Comparison of ENCODE assay signal across 18 cellular contexts in the genomic region with DNA sequence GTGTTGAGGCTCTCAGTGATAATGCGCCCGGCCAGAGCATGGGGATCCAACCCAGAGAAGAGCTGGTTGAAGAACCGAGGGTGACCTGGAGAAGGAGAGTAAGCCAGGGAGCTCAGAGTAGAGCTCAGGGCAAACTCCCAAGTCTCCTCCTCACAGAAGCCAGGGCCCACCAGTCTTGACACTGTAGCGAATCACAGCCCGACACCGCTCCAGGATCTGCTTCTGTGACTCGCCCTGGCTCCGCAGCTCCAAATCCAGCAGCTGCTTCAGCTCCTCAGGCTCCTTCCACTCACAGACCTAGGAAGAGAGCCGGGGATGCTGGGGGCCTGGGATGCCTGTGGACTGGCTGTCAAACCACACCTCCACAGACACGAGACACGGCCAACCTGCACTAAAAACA. TPM values are rescaled to one million over a fixed set of nuclear protein-coding genes. Genes with fewer than 3 reads are reported as not detected.
DNase-seq lines count a peak whose midpoint lies in the region; ATAC-seq and TF ChIP-seq lines count a peak whose summit lies in the region.
"Had no signal": no experiment of that assay in that cellular context is flagged by ENCODE, and none has a peak within 500 bp of the region (broad histone marks: within the 10 kb centered on the region; RNA-seq: fewer than 3 reads in every experiment).

No MANE protein-coding gene starts in this region.

- H3K36me3 ChIP-seq in uterus: no peaks in the 10 kb centered on the region
- H3K36me3 ChIP-seq: cardiac muscle cell had no signal

- H3K27me3 ChIP-seq in uterus: no peaks in the 10 kb centered on the region
- H3K27me3 ChIP-seq: cardiac muscle cell had no signal

- peak overlapping the region; percentile 59 for H3K27ac Mint-ChIP-seq in activated T-helper 17 cell treated with anti-CD3 and anti-CD28 coated beads, Interleukin-2, amount 50 U/mL, for 72 hours
- H3K27ac Mint-ChIP-seq: H9; stimulated activated naive B cell treated with anti-CD40 and anti-IgM and Interleukin-4, amounts not matched to agents 10 μg/mL and 1 μg/mL and 100 μg/mL, for 72 hours; type B pancreatic cell had no signal

- DNase-seq in activated CD8-positive, alpha-beta memory T cell treated with anti-CD3 and anti-CD28 coated beads for 24 hours: peak; percentile 49
- DNase-seq in activated CD8-positive, alpha-beta memory T cell treated with anti-CD3 and anti-CD28 coated beads, Interleukin-2, amount 50 U/mL, for 48 hours: no peak
- DNase-seq in fibroblast of the aortic adventitia (ENCODE audit: low read depth) (peak; percentile 68), uterus (peak; percentile 51 to 63), DMS 273 treated with DMSO at 0.1 percent for 48 hours (lab: John Stamatoyannopoulos, UW) (no peak)
- DNase-seq: activated naive CD4-positive, alpha-beta T cell; glutamatergic neuron; H9; kidney glomerular epithelial cell; mucosa of descending colon; NCI-H2227 treated with DMSO at 0.1 percent for 48 hours; stimulated activated CD4-positive, alpha-beta T cell treated with anti-CD3 and anti-CD28 coated beads, Interleukin-4, amount 100 ng/mL, for 4 hours; stimulated activated naive B cell treated with anti-CD40 and anti-IgM and Interleukin-4, amounts not matched to agents 10 μg/mL and 1 μg/mL and 100 μg/mL, for 72 hours had no signal

- no peaks in the 10 kb centered on the region for H3K27me3 Mint-ChIP-seq in activated T-helper 17 cell treated with anti-CD3 and anti-CD28 coated beads, Interleukin-2, amount 50 U/mL, for 72 hours
- H3K27me3 Mint-ChIP-seq: stimulated activated naive B cell treated with anti-CD40 and anti-IgM and Interleukin-4, amounts not matched to agents 10 μg/mL and 1 μg/mL and 100 μg/mL, for 72 hours; type B pancreatic cell had no signal

- no peak overlapping the region for H3K4me3 Mint-ChIP-seq in activated T-helper 17 cell treated with anti-CD3 and anti-CD28 coated beads, Interleukin-2, amount 50 U/mL, for 72 hours
- H3K4me3 Mint-ChIP-seq: H9; stimulated activated naive B cell treated with anti-CD40 and anti-IgM and Interleukin-4, amounts not matched to agents 10 μg/mL and 1 μg/mL and 100 μg/mL, for 72 hours; type B pancreatic cell had no signal

- no peaks in the 10 kb centered on the region for H3K9me3 ChIP-seq in uterus
- H3K9me3 ChIP-seq: mucosa of descending colon had no signal

- no peak for TF ChIP-seq POLR2A in uterus (IDR thresholded peaks at IDR 0.05)

- intact Hi-C loops in uterus (cut with DNase I; ENCODE audit: low total_unique reads): no loop called here

- H3K9me3 Mint-ChIP-seq in activated T-helper 17 cell treated with anti-CD3 and anti-CD28 coated beads, Interleukin-2, amount 50 U/mL, for 72 hours: no peaks in the 10 kb centered on the region
- H3K9me3 Mint-ChIP-seq: H9; stimulated activated naive B cell treated with anti-CD40 and anti-IgM and Interleukin-4, amounts not matched to agents 10 μg/mL and 1 μg/mL and 100 μg/mL, for 72 hours; type B pancreatic cell had no signal

- ATAC-seq in activated T-helper 17 cell treated with anti-CD3 and anti-CD28 coated beads, Interleukin-2, amount 50 U/mL, for 72 hours (replicated peaks): no peak
- ATAC-seq in GM19324 (IDR thresholded peaks at IDR 0.05; ENCODE audit: low FRiP score, unreplicated experiment) (no peak), HG02970 (IDR thresholded peaks at IDR 0.05; ENCODE audit: low FRiP score, unreplicated experiment) (no peak)
- ATAC-seq: mucosa of descending colon; stimulated activated naive B cell treated with anti-CD40 and anti-IgM and Interleukin-4, amounts not matched to agents 10 μg/mL and 1 μg/mL and 100 μg/mL, for 72 hours had no signal

- no peaks in the 10 kb centered on the region for H3K4me1 ChIP-seq in uterus

- H3K4me3 ChIP-seq in fibroblast of the aortic adventitia (ENCODE audit: low read depth, low read length) (no peak overlapping the region), uterus (no peak overlapping the region)
- H3K4me3 ChIP-seq: cardiac muscle cell, mucosa of descending colon had no signal

- no peaks in the 10 kb centered on the region for H3K36me3 Mint-ChIP-seq in activated T-helper 17 cell treated with anti-CD3 and anti-CD28 coated beads, Interleukin-2, amount 50 U/mL, for 72 hours (ENCODE audit: low read depth)

- TF ChIP-seq CTCF in fibroblast of the aortic adventitia (IDR thresholded peaks at IDR 0.05; ENCODE audit: insufficient read depth, low read length) (no peak), uterus (IDR thresholded peaks at IDR 0.05) (no peak)

- H3K27ac ChIP-seq in uterus: peak overlapping the region in 1 of 2 donors; percentile 43
- H3K27ac ChIP-seq: cardiac muscle cell had no signal

- peaks cover 5% of the 10 kb centered on the region for H3K4me1 Mint-ChIP-seq in activated T-helper 17 cell treated with anti-CD3 and anti-CD28 coated beads, Interleukin-2, amount 50 U/mL, for 72 hours
- H3K4me1 Mint-ChIP-seq: stimulated activated naive B cell treated with anti-CD40 and anti-IgM and Interleukin-4, amounts not matched to agents 10 μg/mL and 1 μg/mL and 100 μg/mL, for 72 hours had no signal

RNA-seq across cellular contexts. Expression of gene ZNF740, which starts 8.2 kb away (rescaled TPM):
- total RNA-seq in activated T-helper 17 cell treated with anti-CD3 and anti-CD28 coated beads, Interleukin-2, amount 50 U/mL, for 72 hours: 10 to 100 TPM; 41.8 to 42.3 TPM
- 12.6 and 16.3 TPM in 2 replicates for total RNA-seq in fibroblast of the aortic adventitia (ENCODE audit: low replicate concordance)
- 10 to 100 TPM in 2 of 4 donors, 1 to 10 TPM in 2; 7.7 to 55.5 (median 25.9) TPM for total RNA-seq in uterus

RNA-seq across cellular contexts. Expression of gene CSAD, which starts 8.4 kb away (rescaled TPM):
- total RNA-seq in activated T-helper 17 cell treated with anti-CD3 and anti-CD28 coated beads, Interleukin-2, amount 50 U/mL, for 72 hours: 10 to 100 TPM; 29.8 to 43.5 TPM
- 8.7 and 23.4 TPM in 2 replicates for total RNA-seq in fibroblast of the aortic adventitia (ENCODE audit: low replicate concordance)
- 10 to 100 TPM in 3 of 4 donors, 1 to 10 TPM in 1; 4.1 to 67.6 (median 42.6) TPM for total RNA-seq in uterus

RNA-seq across cellular contexts. Expression of gene ITGB7, which starts 34.7 kb away (rescaled TPM):
- total RNA-seq in activated T-helper 17 cell treated with anti-CD3 and anti-CD28 coated beads, Interleukin-2, amount 50 U/mL, for 72 hours: 100 to 1,000 TPM; 183 to 187 TPM
- total RNA-seq in fibroblast of the aortic adventitia (ENCODE audit: low replicate concordance) (0.54 TPM in 1 of 2 replicates, not detected in the other), uterus (1 to 10 TPM in 3 of 4 donors, not detected in 1; 2.0 to 3.8 (median 2.4) TPM)

RNA-seq across cellular contexts. Expression of gene RARG, which starts 59.7 kb away (rescaled TPM):
- 10 to 100 TPM; 28.5 to 58.3 TPM for total RNA-seq in activated T-helper 17 cell treated with anti-CD3 and anti-CD28 coated beads, Interleukin-2, amount 50 U/mL, for 72 hours
- 43.9 and 69.4 TPM in 2 replicates for total RNA-seq in fibroblast of the aortic adventitia (ENCODE audit: low replicate concordance)
- total RNA-seq in uterus: 10 to 100 TPM in 2 of 4 donors, 1 to 10 TPM in 2; 2.6 to 65.6 (median 28.9) TPM

Comparison
In these comparisons a context has a peak if more than half of its experiments do, and no peak if none do; other contexts are left out.
1. DNase-seq: peak in activated CD8-positive, alpha-beta memory T cell treated with anti-CD3 and anti-CD28 coated beads for 24 hours (single experiment), fibroblast of the aortic adventitia (single experiment) and uterus (2 of 2); none in activated CD8-positive, alpha-beta memory T cell treated with anti-CD3 and anti-CD28 coated beads, Interleukin-2, amount 50 U/mL, for 48 hours (single experiment) and DMS 273 treated with DMSO at 0.1 percent for 48 hours (single experiment).
2. RNA of gene ITGB7, which starts 34.7 kb away (total RNA-seq): 183 to 187 TPM in activated T-helper 17 cell treated with anti-CD3 and anti-CD28 coated beads, Interleukin-2, amount 50 U/mL, for 72 hours; 2.0 to 3.8 TPM in uterus and 0.54 TPM in fibroblast of the aortic adventitia; every median in the first group is over 10 times any median in the second.